In genomic region chr15:76885212-76885611, GRCh38 we compare ENCODE assay signal across 7 cellular contexts.
"Had no signal": no experiment of that assay in that cellular context is flagged by ENCODE, and none has a peak within 500 bp of the region (broad histone marks: within the 10 kb centered on the region; RNA-seq: fewer than 3 reads in every experiment).

No MANE protein-coding gene starts in this region.

- H3K27ac ChIP-seq: HL-60, KMS-11 had no signal

- H3K9ac ChIP-seq: KMS-11 had no signal

- H3K4me3 ChIP-seq: K562 had no signal

- DNase-seq: KBM-7, KG1 had no signal

- H3K27me3 Mint-ChIP-seq: IgD-negative memory B cell had no signal

- H3K9me3 Mint-ChIP-seq: IgD-negative memory B cell had no signal

- H3K27ac Mint-ChIP-seq: IgD-negative memory B cell had no signal

- ATAC-seq: HepG2, K562 had no signal

- H3K4me2 ChIP-seq: KMS-11 had no signal

- H3K4me3 Mint-ChIP-seq: IgD-negative memory B cell had no signal
